Comparison of ENCODE assay signal across 15 cellular contexts in genomic region chr1:51316113-51316763, GRCh38. TPM values are rescaled to one million over a fixed set of nuclear protein-coding genes. Genes with fewer than 3 reads are reported as not detected.
DNase-seq lines count a peak whose midpoint lies in the region; ATAC-seq, FAIRE-seq and TF ChIP-seq lines count a peak whose summit lies in the region.
"Had no signal": no experiment of that assay in that cellular context is flagged by ENCODE, and none has a peak within 500 bp of the region (broad histone marks: within the 10 kb centered on the region; RNA-seq: fewer than 3 reads in every experiment).

No MANE protein-coding gene starts in this region.

- DNase-seq in Calu3 (peak; percentile 33), HCT116 (ENCODE audit: low read depth, low spot score) (no peak), NCI-H69 (lab: John Stamatoyannopoulos, UW) (peak; percentile 75), kidney (no peak), SKM-1 treated with dmso at 0.1 percent for 144 hours (lab: John Stamatoyannopoulos, UW; ENCODE audit: unreplicated experiment) (no peak)
- DNase-seq: activated CD4-positive, alpha-beta T cell treated with anti-CD3 and anti-CD28 coated beads, Interleukin-2, amount 10 ng/mL, durations not matched to agents 7 days and 5 days; activated T-cell treated with anti-CD3 and anti-CD28 coated beads, Interleukin-2, amount 50 U/mL, for 4 hours; AML-193; central memory CD4-positive, alpha-beta T cell; foreskin fibroblast; naive thymus-derived CD8-positive, alpha-beta T cell; NCI-H1930 had no signal

- no peaks in the 10 kb centered on the region for H3K9me3 Mint-ChIP-seq in Calu3 (ENCODE audit: low read depth, unreplicated experiment)
- H3K9me3 Mint-ChIP-seq: activated CD4-positive, alpha-beta T cell treated with anti-CD3 and anti-CD28 coated beads, Interleukin-2, amount 10 ng/mL, durations not matched to agents 7 days and 5 days; activated T-cell treated with anti-CD3 and anti-CD28 coated beads, Interleukin-2, amount 50 U/mL, for 4 hours; naive thymus-derived CD8-positive, alpha-beta T cell had no signal

- H3K4me3 Mint-ChIP-seq in Calu3 (ENCODE audit: low read depth, unreplicated experiment) = peak overlapping the region; percentile 8
- H3K4me3 Mint-ChIP-seq: activated CD4-positive, alpha-beta T cell treated with anti-CD3 and anti-CD28 coated beads, Interleukin-2, amount 10 ng/mL, durations not matched to agents 7 days and 5 days; activated T-cell treated with anti-CD3 and anti-CD28 coated beads, Interleukin-2, amount 50 U/mL, for 4 hours had no signal

- TF ChIP-seq POLR2A in HCT116 (IDR thresholded peaks at IDR 0.05; ENCODE audit: borderline replicate concordance, extremely low read depth, insufficient read depth, insufficient read length) = no peak

- no peak for TF ChIP-seq CTCF in Calu3 (IDR thresholded peaks at IDR 0.05; ENCODE audit: unreplicated experiment)
- TF ChIP-seq CTCF in HCT116 (IDR thresholded peaks at IDR 0.05 in 2 of 3, conservative IDR thresholded peaks at IDR 0.05 in 1 of 3; ENCODE audit: borderline replicate concordance in 1 of 3, insufficient read depth in 1 of 3, low read depth in 2 of 3, low read length in 2 of 3) = no peak
- TF ChIP-seq CTCF in kidney (IDR thresholded peaks at IDR 0.05; ENCODE audit: borderline replicate concordance, extremely low read depth, insufficient read depth) = no peak

- H3K36me3 ChIP-seq in HCT116 (ENCODE audit: control insufficient read depth in 1 of 2, insufficient read depth in 2 of 2, low read length in 2 of 2) = no peaks in the 10 kb centered on the region
- no peaks in the 10 kb centered on the region for H3K36me3 ChIP-seq in kidney (ENCODE audit: control insufficient read depth in 1 of 2, insufficient read depth in 2 of 2, low read length in 2 of 2)

- no peaks in the 10 kb centered on the region for H3K79me2 ChIP-seq in HCT116 (ENCODE audit: insufficient read depth, low read length)

- no TSS peak for BruUV-seq in Calu3 (replicated peaks; lab: Mats Ljungman, UMichigan)
- no TSS peak for BruUV-seq in HCT116 (replicated peaks; lab: Mats Ljungman, UMichigan)

- no peaks in the 10 kb centered on the region for H3K27me3 ChIP-seq in HCT116 (ENCODE audit: insufficient read depth, low read length)

- peak overlapping the region; percentile 95 for H3K27ac Mint-ChIP-seq in Calu3 (ENCODE audit: unreplicated experiment)
- H3K27ac Mint-ChIP-seq: activated CD4-positive, alpha-beta T cell treated with anti-CD3 and anti-CD28 coated beads, Interleukin-2, amount 10 ng/mL, durations not matched to agents 7 days and 5 days; naive thymus-derived CD8-positive, alpha-beta T cell had no signal

- H3K4me2 ChIP-seq in HCT116 (ENCODE audit: low read length) = no peak overlapping the region

- H3K9me3 ChIP-seq in HCT116 (ENCODE audit: control insufficient read depth in 1 of 2, insufficient read depth in 1 of 2, low read depth in 1 of 2, low read length in 2 of 2) (no peaks in the 10 kb centered on the region), kidney (ENCODE audit: control insufficient read depth in 1 of 2, low read length in 2 of 2) (no peaks in the 10 kb centered on the region)

- no peak for FAIRE-seq in kidney (lab: Jason Lieb, UNC)

- H3K27ac ChIP-seq in HCT116 (ENCODE audit: low read depth, low read length) (no peak overlapping the region), kidney (ENCODE audit: low read depth in 2 of 2, low read length in 2 of 2) (peak overlapping the region; percentile 14 to 57)

- ATAC-seq in HCT116 (no peak), HG03139 (IDR thresholded peaks at IDR 0.05; ENCODE audit: unreplicated experiment) (no peak), GM18519 (IDR thresholded peaks at IDR 0.05; ENCODE audit: low FRiP score, unreplicated experiment) (no peak)
- ATAC-seq: activated T-cell treated with anti-CD3 and anti-CD28 coated beads, Interleukin-2, amount 50 U/mL, for 4 hours; naive thymus-derived CD8-positive, alpha-beta T cell had no signal

- TF ChIP-seq RAD21 in HCT116 (IDR thresholded peaks at IDR 0.05; ENCODE audit: low read depth) = peak; percentile 41; the same call in 1 of the 2 replicates

- H4K20me1 ChIP-seq in HCT116 (ENCODE audit: insufficient read depth) = no peaks in the 10 kb centered on the region

- H3K4me1 ChIP-seq in HCT116 (ENCODE audit: control insufficient read depth in 1 of 2, insufficient read depth in 2 of 2, low read length in 2 of 2) (peaks cover 14 to 24% of the 10 kb centered on the region in 2 experiments), kidney (ENCODE audit: control insufficient read depth in 1 of 2, insufficient read depth in 1 of 2, low read depth in 1 of 2, low read length in 2 of 2) (peaks cover 17 to 23% of the 10 kb centered on the region in 2 donors)

- CTCF ChIA-PET in Calu3 (lab: Charles Lee) = no interaction called here
- CTCF ChIA-PET in HCT116 (lab: Charles Lee) = interaction anchor here (1.0 kb wide), 1 partner anchor 219 kb away, joined by 3 read pairs; no protein-coding TSS in a partner anchor

- no peaks in the 10 kb centered on the region for H3K9me2 ChIP-seq in HCT116 (ENCODE audit: insufficient read depth)

- POLR2A ChIA-PET in HCT116 (lab: Charles Lee) = no interaction called here

- peaks cover 45% of the 10 kb centered on the region for H3K4me1 Mint-ChIP-seq in Calu3 (ENCODE audit: low read depth, unreplicated experiment)

- no peak overlapping the region for H3K9ac ChIP-seq in HCT116 (ENCODE audit: low read length)
- H3K9ac ChIP-seq in kidney (ENCODE audit: low read length in 2 of 2) = no peak overlapping the region

- H2AFZ ChIP-seq in HCT116 (ENCODE audit: low read depth, low read length, poor library complexity, severe bottlenecking) = no peak overlapping the region

- H3K4me3 ChIP-seq in HCT116 (replicated peaks in 1 of 2; ENCODE audit: low read depth in 1 of 2, low read length in 2 of 2) (no peak overlapping the region), kidney (ENCODE audit: low read length in 2 of 2) (no peak overlapping the region)
- H3K4me3 ChIP-seq: lung had no signal

- no peaks in the 10 kb centered on the region for H3K27me3 Mint-ChIP-seq in Calu3 (ENCODE audit: unreplicated experiment)

- intact Hi-C loops in Calu3 (cut with micrococcal nuclease; ENCODE audit: unreplicated experiment) = no loop called here
- intact Hi-C loops in HCT116 (cut with micrococcal nuclease) = no loop called here
- intact Hi-C loops in kidney (cut with DNase I) = no loop called here

- RAD21 ChIA-PET in HCT116 (lab: Charles Lee; ENCODE audit: low non-redundant PET in 1 of 2, low total read pairs in 2 of 2, uncharacterized antibody in 2 of 2, unreplicated experiment in 2 of 2) = no interaction called here

- peaks cover 21% of the 10 kb centered on the region for H3K36me3 Mint-ChIP-seq in Calu3 (ENCODE audit: insufficient read depth, unreplicated experiment)
- H3K36me3 Mint-ChIP-seq: naive thymus-derived CD8-positive, alpha-beta T cell had no signal

TF ChIP-seq in HCT116, 20 proteins besides CTCF, POLR2A, EP300 and RAD21:
- no peak for TF ChIP-seq SRF (IDR thresholded peaks at IDR 0.05; ENCODE audit: low read depth)
- peak; percentile 91 for TF ChIP-seq TCF7L2 (IDR thresholded peaks at IDR 0.05; ENCODE audit: borderline replicate concordance, extremely low read depth, insufficient read depth, insufficient read length)

RNA-seq across cellular contexts. Expression of gene TTC39A, which starts 14.1 kb away (rescaled TPM):
- total RNA-seq in Calu3 (2022) (18.8 and 19.1 TPM in 2 replicates), HCT116 (2021; ENCODE audit: unreplicated experiment) (15.4 TPM), kidney (70.1 TPM)
- polyA plus RNA-seq in HCT116 (2012) = 28.5 and 29.4 TPM in 2 replicates
- 31.4 TPM for polyA plus RNA-seq in kidney (ENCODE audit: insufficient read depth, low read depth, low replicate concordance)
- total RNA-seq: activated CD4-positive, alpha-beta T cell treated with anti-CD3 and anti-CD28 coated beads, Interleukin-2, amount 10 ng/mL, durations not matched to agents 7 days and 5 days; naive thymus-derived CD8-positive, alpha-beta T cell had no signal

Comparison
In these comparisons a context has a peak if more than half of its experiments do, and no peak if none do; other contexts are left out.
1. DNase-seq: peak in Calu3 (single experiment) and NCI-H69 (single experiment); none in HCT116 (single experiment), kidney (single experiment) and SKM-1 treated with dmso at 0.1 percent for 144 hours (single experiment).